19 cellular contexts compared by ENCODE assay signal in the genomic region with DNA sequence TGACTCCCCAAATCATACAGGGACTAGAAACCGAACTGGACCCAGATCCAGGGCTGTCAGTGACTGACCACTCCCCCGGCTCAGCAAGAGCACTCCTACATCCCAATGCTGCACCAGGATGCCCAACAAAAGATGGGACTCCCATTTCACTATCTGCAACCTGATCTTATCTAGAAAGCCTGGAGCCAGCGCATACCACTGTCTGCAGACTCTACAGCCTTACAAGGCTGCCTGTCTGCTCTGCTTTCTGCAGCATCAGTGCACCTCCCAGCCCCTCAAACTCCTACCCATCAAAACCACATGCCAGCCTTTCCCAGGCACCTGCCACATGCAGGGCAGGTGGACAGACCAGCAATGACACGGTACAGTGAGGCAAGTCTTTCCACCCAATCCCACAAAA. TPM values are rescaled to one million over a fixed set of nuclear protein-coding genes. Genes with fewer than 3 reads are reported as not detected.
DNase-seq lines count a peak whose midpoint lies in the region; ATAC-seq lines count a peak whose summit lies in the region.
"Had no signal": no experiment of that assay in that cellular context is flagged by ENCODE, and none has a peak within 500 bp of the region (broad histone marks: within the 10 kb centered on the region; RNA-seq: fewer than 3 reads in every experiment).

No MANE protein-coding gene starts in this region.

- H3K4me1 Mint-ChIP-seq in activated T-cell treated with anti-CD3 and anti-CD28 coated beads, Interleukin-2, amount 50 U/mL, for 24 hours (ENCODE audit: low read depth) = peaks cover 92% of the 10 kb centered on the region
- peaks cover 74% of the 10 kb centered on the region for H3K4me1 Mint-ChIP-seq in activated T-cell treated with anti-CD3 and anti-CD28 coated beads, Interleukin-2, amount 50 U/mL, for 4 hours (ENCODE audit: low read depth)
- peaks cover 90 to 91% (median 90%) of the 10 kb centered on the region in 3 donors for H3K4me1 Mint-ChIP-seq in T-cell
- peaks cover 87% of the 10 kb centered on the region for H3K4me1 Mint-ChIP-seq in stimulated activated effector memory CD8-positive, alpha-beta T cell treated with anti-CD3 and anti-CD28 coated beads, Interleukin-12 subunit alpha, Interleukin-12 subunit beta, amount 100 ng/mL, for 72 hours
- H3K4me1 Mint-ChIP-seq in activated naive CD4-positive, alpha-beta T cell treated with anti-CD3 and anti-CD28 coated beads, Interleukin-2, amount 10 ng/mL, durations not matched to agents 7 days and 5 days = peaks cover 72% of the 10 kb centered on the region

- peak overlapping the region; percentile 11 for H3K27ac Mint-ChIP-seq in activated T-cell treated with anti-CD3 and anti-CD28 coated beads, Interleukin-2, amount 50 U/mL, for 24 hours
- H3K27ac Mint-ChIP-seq in T-cell = peak overlapping the region; percentile 64 to 65
- H3K27ac Mint-ChIP-seq in stimulated activated effector memory CD8-positive, alpha-beta T cell treated with anti-CD3 and anti-CD28 coated beads, Interleukin-12 subunit alpha, Interleukin-12 subunit beta, amount 100 ng/mL, for 72 hours = peak overlapping the region; percentile 80
- H3K27ac Mint-ChIP-seq in activated naive CD4-positive, alpha-beta T cell treated with anti-CD3 and anti-CD28 coated beads, Interleukin-2, amount 10 ng/mL, durations not matched to agents 7 days and 5 days = no peak overlapping the region
- H3K27ac Mint-ChIP-seq: activated CD4-positive, alpha-beta T cell treated with anti-CD3 and anti-CD28 coated beads, Interleukin-2, amount 10 ng/mL, durations not matched to agents 7 days and 5 days had no signal

- ATAC-seq in activated T-cell treated with anti-CD3 and anti-CD28 coated beads, Interleukin-2, amount 50 U/mL, for 4 hours = no peak
- no peak for ATAC-seq in T-cell (replicated peaks in 1 of 4)
- no peak for ATAC-seq in stimulated activated effector memory CD8-positive, alpha-beta T cell treated with anti-CD3 and anti-CD28 coated beads, Interleukin-12 subunit alpha, Interleukin-12 subunit beta, amount 100 ng/mL, for 72 hours
- ATAC-seq: A549, lower lobe of right lung had no signal

- no peak for DNase-seq in activated T-cell treated with anti-CD3 and anti-CD28 coated beads, Interleukin-2, amount 50 U/mL, for 24 hours
- DNase-seq in activated T-cell treated with anti-CD3 and anti-CD28 coated beads, Interleukin-2, amount 50 U/mL, for 4 hours = no peak
- DNase-seq in T-cell (no peak), islet precursor cell (peak; percentile 89), mucosa of gallbladder (ENCODE audit: low spot score) (no peak), cerebellar nuclear complex (lab: John Stamatoyannopoulos, UW) (no peak)
- DNase-seq in stimulated activated effector memory CD8-positive, alpha-beta T cell treated with anti-CD3 and anti-CD28 coated beads, Interleukin-12 subunit alpha, Interleukin-12 subunit beta, amount 100 ng/mL, for 72 hours (ENCODE audit: low spot score in 2 of 2) = no peak
- DNase-seq in activated naive CD4-positive, alpha-beta T cell treated with anti-CD3 and anti-CD28 coated beads, Interleukin-2, amount 10 ng/mL, durations not matched to agents 7 days and 5 days = no peak
- DNase-seq: activated CD4-positive, alpha-beta T cell treated with anti-CD3 and anti-CD28 coated beads, Interleukin-2, amount 10 ng/mL, durations not matched to agents 7 days and 5 days; activated naive CD4-positive, alpha-beta T cell; DMS153; head of caudate nucleus; lower lobe of right lung; MM.1S; NCI-H1694 treated with DMSO at 0.1 percent for 48 hours; NCI-H446 treated with DMSO at 0.1 percent for 48 hours; NK-92 treated with Interleukin-12 subunit alpha and Interleukin-12 subunit beta, amount 100 ng/mL, for 24 hours; RPMI8226 had no signal

- POLR2A ChIA-PET in T-cell (lab: Charles Lee) = no interaction called here

- no peak overlapping the region for H3K4me3 Mint-ChIP-seq in activated T-cell treated with anti-CD3 and anti-CD28 coated beads, Interleukin-2, amount 50 U/mL, for 24 hours
- no peak overlapping the region for H3K4me3 Mint-ChIP-seq in activated T-cell treated with anti-CD3 and anti-CD28 coated beads, Interleukin-2, amount 50 U/mL, for 4 hours
- peak overlapping the region in 1 of 3 donors; percentile 82 for H3K4me3 Mint-ChIP-seq in T-cell
- H3K4me3 Mint-ChIP-seq in stimulated activated effector memory CD8-positive, alpha-beta T cell treated with anti-CD3 and anti-CD28 coated beads, Interleukin-12 subunit alpha, Interleukin-12 subunit beta, amount 100 ng/mL, for 72 hours = no peak overlapping the region
- no peak overlapping the region for H3K4me3 Mint-ChIP-seq in activated naive CD4-positive, alpha-beta T cell treated with anti-CD3 and anti-CD28 coated beads, Interleukin-2, amount 10 ng/mL, durations not matched to agents 7 days and 5 days
- H3K4me3 Mint-ChIP-seq: activated CD4-positive, alpha-beta T cell treated with anti-CD3 and anti-CD28 coated beads, Interleukin-2, amount 10 ng/mL, durations not matched to agents 7 days and 5 days had no signal

- no peaks in the 10 kb centered on the region for H3K9me3 Mint-ChIP-seq in activated T-cell treated with anti-CD3 and anti-CD28 coated beads, Interleukin-2, amount 50 U/mL, for 24 hours
- no peaks in the 10 kb centered on the region for H3K9me3 Mint-ChIP-seq in activated T-cell treated with anti-CD3 and anti-CD28 coated beads, Interleukin-2, amount 50 U/mL, for 4 hours
- no peaks in the 10 kb centered on the region for H3K9me3 Mint-ChIP-seq in T-cell
- H3K9me3 Mint-ChIP-seq in stimulated activated effector memory CD8-positive, alpha-beta T cell treated with anti-CD3 and anti-CD28 coated beads, Interleukin-12 subunit alpha, Interleukin-12 subunit beta, amount 100 ng/mL, for 72 hours = no peaks in the 10 kb centered on the region
- no peaks in the 10 kb centered on the region for H3K9me3 Mint-ChIP-seq in activated naive CD4-positive, alpha-beta T cell treated with anti-CD3 and anti-CD28 coated beads, Interleukin-2, amount 10 ng/mL, durations not matched to agents 7 days and 5 days
- H3K9me3 Mint-ChIP-seq: activated CD4-positive, alpha-beta T cell treated with anti-CD3 and anti-CD28 coated beads, Interleukin-2, amount 10 ng/mL, durations not matched to agents 7 days and 5 days had no signal

- no peaks in the 10 kb centered on the region for H3K27me3 Mint-ChIP-seq in activated T-cell treated with anti-CD3 and anti-CD28 coated beads, Interleukin-2, amount 50 U/mL, for 24 hours
- H3K27me3 Mint-ChIP-seq in activated T-cell treated with anti-CD3 and anti-CD28 coated beads, Interleukin-2, amount 50 U/mL, for 4 hours (ENCODE audit: low read depth) = no peaks in the 10 kb centered on the region
- H3K27me3 Mint-ChIP-seq in T-cell = no peaks in the 10 kb centered on the region
- no peaks in the 10 kb centered on the region for H3K27me3 Mint-ChIP-seq in activated naive CD4-positive, alpha-beta T cell treated with anti-CD3 and anti-CD28 coated beads, Interleukin-2, amount 10 ng/mL, durations not matched to agents 7 days and 5 days
- H3K27me3 Mint-ChIP-seq: activated CD4-positive, alpha-beta T cell treated with anti-CD3 and anti-CD28 coated beads, Interleukin-2, amount 10 ng/mL, durations not matched to agents 7 days and 5 days had no signal

- CTCF ChIA-PET in T-cell (lab: Charles Lee) = no interaction called here
- CTCF ChIA-PET in activated naive CD4-positive, alpha-beta T cell treated with anti-CD3 and anti-CD28 coated beads, Interleukin-2, amount 10 ng/mL, durations not matched to agents 7 days and 5 days (lab: Charles Lee) = no interaction called here

- H3K36me3 Mint-ChIP-seq in activated T-cell treated with anti-CD3 and anti-CD28 coated beads, Interleukin-2, amount 50 U/mL, for 24 hours (ENCODE audit: low read depth) = peaks cover 7% of the 10 kb centered on the region
- H3K36me3 Mint-ChIP-seq in activated T-cell treated with anti-CD3 and anti-CD28 coated beads, Interleukin-2, amount 50 U/mL, for 4 hours (ENCODE audit: insufficient read depth) = peaks cover 8% of the 10 kb centered on the region
- peaks cover 13% of the 10 kb centered on the region for H3K36me3 Mint-ChIP-seq in T-cell
- peaks cover 7% of the 10 kb centered on the region for H3K36me3 Mint-ChIP-seq in stimulated activated effector memory CD8-positive, alpha-beta T cell treated with anti-CD3 and anti-CD28 coated beads, Interleukin-12 subunit alpha, Interleukin-12 subunit beta, amount 100 ng/mL, for 72 hours
- H3K36me3 Mint-ChIP-seq in activated naive CD4-positive, alpha-beta T cell treated with anti-CD3 and anti-CD28 coated beads, Interleukin-2, amount 10 ng/mL, durations not matched to agents 7 days and 5 days = peaks cover 19% of the 10 kb centered on the region

RNA-seq across cellular contexts. Expression of gene SSBP3, which starts 52.2 kb away (rescaled TPM):
- 10 to 100 TPM; 36.2 to 39.1 (median 37.5) TPM for total RNA-seq in activated T-cell treated with anti-CD3 and anti-CD28 coated beads, Interleukin-2, amount 50 U/mL, for 4 hours
- total RNA-seq in T-cell (10 to 100 TPM; 51.5 to 84.5 (median 69.2) TPM), mucosa of gallbladder (110 TPM)
